8 cellular contexts compared by ENCODE assay signal in the genomic region with DNA sequence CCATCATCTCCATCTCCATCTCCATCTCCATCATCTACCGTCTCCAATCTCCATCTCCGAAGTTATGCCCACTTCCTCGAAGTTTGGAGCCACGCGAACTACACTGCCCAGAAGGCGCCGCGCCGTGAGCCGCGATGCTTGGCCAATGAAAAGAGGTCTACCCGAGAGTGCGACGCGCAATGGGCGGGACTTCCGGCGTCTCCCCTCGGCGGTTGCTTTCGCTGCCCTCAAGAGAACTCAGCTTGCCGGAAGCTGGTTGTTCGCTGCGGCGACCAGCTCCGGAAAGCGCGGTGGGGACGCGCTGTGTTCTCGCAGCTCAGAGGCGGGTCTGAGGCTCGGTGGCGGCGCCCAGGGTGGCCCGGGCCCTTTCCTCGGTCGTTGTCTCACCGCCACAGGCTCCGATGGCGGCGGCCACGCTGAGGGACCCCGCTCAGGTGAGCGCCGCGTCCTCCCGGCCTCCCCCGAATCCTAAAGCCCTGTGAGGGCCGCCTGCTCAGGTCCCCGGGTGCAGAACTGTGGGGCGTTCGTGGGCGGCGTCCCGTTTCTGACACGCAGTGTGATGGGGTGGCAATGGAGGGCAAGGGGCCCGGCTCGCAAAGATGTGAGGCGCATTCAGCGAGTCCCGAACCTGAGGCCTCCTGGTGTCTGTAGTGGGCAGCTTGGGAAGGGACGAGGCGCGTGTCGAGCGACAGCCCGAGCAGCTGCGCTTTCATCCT. TPM values are rescaled to one million over a fixed set of nuclear protein-coding genes. Genes with fewer than 3 reads are reported as not detected.
DNase-seq lines count a peak whose midpoint lies in the region; ATAC-seq, FAIRE-seq and TF ChIP-seq lines count a peak whose summit lies in the region.
"Not testable (repeated sequence)": the region's sequence is repeated elsewhere in the genome, so short reads cannot be mapped to it uniquely, and the experiment has no call there.

TSS of gene ZNF773 (plus strand) at position 259 of the 716 bp plus-strand sequence. CDS start at position 402, 143 bp downstream.

- H3K4me1 ChIP-seq in prostate gland (replicated peaks); upper lobe of right lung: not testable (repeated sequence)

- intact Hi-C loops in left ventricle myocardium superior (cut with micrococcal nuclease); prostate gland (cut with DNase I); upper lobe of right lung (cut with DNase I): not testable (repeated sequence)

- H3K36me3 ChIP-seq in prostate gland, upper lobe of right lung: not testable (repeated sequence)

- ATAC-seq in HG02840 (IDR thresholded peaks at IDR 0.05; ENCODE audit: low FRiP score, unreplicated experiment) (peak; percentile 98), left ventricle myocardium superior (peak; percentile 100), upper lobe of right lung (peak; percentile 100)

- WGBS in prostate gland = under 1% methylated on average over 62 of the region's 69 CpGs

- peak; percentile 79 for DNase-seq in GM12892 (ENCODE audit: insufficient read length)
- DNase-seq in NCI-H1436 treated with DMSO at 0.1 percent for 48 hours (lab: John Stamatoyannopoulos, UW) = peak; percentile 85
- DNase-seq in T-helper 1 cell = peak; percentile 86 to 97 (median 94)
- peak; percentile 95 for DNase-seq in amniotic epithelial cell (ENCODE audit: low read depth)
- peak; percentile 99 for DNase-seq in left ventricle myocardium superior
- peak; percentile 94 for DNase-seq in prostate gland (ENCODE audit: low spot score)
- peak; percentile 98 for DNase-seq in upper lobe of right lung

- H3K9me3 ChIP-seq in prostate gland, upper lobe of right lung: not testable (repeated sequence)

- peak; percentile 92 for TF ChIP-seq POLR2A in GM12892 (IDR thresholded peaks at IDR 0.05; ENCODE audit: low read depth, low read length)
- peak; percentile 72 for TF ChIP-seq POLR2A in prostate gland (IDR thresholded peaks at IDR 0.05)

- peak; percentile 98 for FAIRE-seq in GM12892 (lab: Jason Lieb, UNC)

- not testable (repeated sequence) for TF ChIP-seq CTCF in prostate gland (IDR thresholded peaks at IDR 0.05); upper lobe of right lung (IDR thresholded peaks at IDR 0.05)

- H3K4me3 ChIP-seq in prostate gland = peak within 1 kb of the TSS; percentile 76 to 88
- peak within 1 kb of the TSS; percentile 87 for H3K4me3 ChIP-seq in upper lobe of right lung

- not testable (repeated sequence) for H3K27me3 ChIP-seq in prostate gland (replicated peaks; ENCODE audit: insufficient read depth); upper lobe of right lung

- peak within 1 kb of the TSS; percentile 81 to 83 for H3K27ac ChIP-seq in prostate gland
- peak within 1 kb of the TSS; percentile 91 for H3K27ac ChIP-seq in upper lobe of right lung

RNA-seq across cellular contexts. Expression of gene ZNF773, which starts in this region (rescaled TPM):
- 5.4 TPM for polyA plus RNA-seq in GM12892 (2012; ENCODE audit: missing spikeins)
- total RNA-seq in left ventricle myocardium superior (6.0 TPM), prostate gland (10 to 100 TPM; 17.9 to 20.3 TPM), upper lobe of right lung (7.1 TPM)

Comparison
In these comparisons a context has a peak if more than half of its experiments do, and no peak if none do; other contexts are left out.
1. Peak in every context shown above with its lines: DNase-seq, ATAC-seq, H3K4me3 ChIP-seq and H3K27ac ChIP-seq.